Comparison of ENCODE assay signal across 29 cellular contexts in genomic region chr21:35352787-35353186, GRCh38.
"Had no signal": no experiment of that assay in that cellular context is flagged by ENCODE, and none has a peak within 500 bp of the region (broad histone marks: within the 10 kb centered on the region; RNA-seq: fewer than 3 reads in every experiment).

No MANE protein-coding gene starts in this region.

- H3K27me3 Mint-ChIP-seq: activated naive CD8-positive, alpha-beta T cell treated with anti-CD3 and anti-CD28 coated beads, Interleukin-2, amount 50 U/mL, for 24 hours had no signal

- H3K27ac ChIP-seq: breast epithelium, esophagus squamous epithelium, left ventricle myocardium inferior, pancreas, prostate gland, VCaP had no signal

- H3K4me3 ChIP-seq: breast epithelium, esophagus squamous epithelium, left ventricle myocardium inferior, pancreas, prostate gland had no signal

- H3K27ac Mint-ChIP-seq: activated CD8-positive, alpha-beta T cell treated with anti-CD3 and anti-CD28 coated beads for 36 hours; activated naive CD8-positive, alpha-beta T cell treated with anti-CD3 and anti-CD28 coated beads, Interleukin-2, amount 50 U/mL, for 24 hours; dendritic cell treated with granulocyte-macrophage colony-stimulating factor and Interleukin-4, amounts not matched to agents 40 ng/mL and 50 ng/mL, for 4 days; endodermal cell; naive thymus-derived CD4-positive, alpha-beta T cell; T-helper 2 cell treated with Interferon-gamma antibody and Interleukin-4, amounts not matched to agents 5 μg/mL and 100 μg/mL, for 36 hours; type B pancreatic cell had no signal

- H3K36me3 ChIP-seq: breast epithelium, esophagus squamous epithelium, left ventricle myocardium inferior, pancreas, prostate gland had no signal

- ATAC-seq: activated CD8-positive, alpha-beta T cell treated with anti-CD3 and anti-CD28 coated beads for 36 hours; naive thymus-derived CD4-positive, alpha-beta T cell; sciatic nerve had no signal

- H3K36me3 Mint-ChIP-seq: type B pancreatic cell had no signal

- H3K9me3 ChIP-seq: breast epithelium, esophagus squamous epithelium, left ventricle myocardium inferior, pancreas, prostate gland had no signal

- H3K4me1 ChIP-seq: breast epithelium, left ventricle myocardium inferior, pancreas, prostate gland had no signal

- H3K27me3 ChIP-seq: breast epithelium, esophagus squamous epithelium, pancreas had no signal

- FAIRE-seq: frontal cortex, islet of Langerhans, pancreas, small intestine had no signal

- H3K9me3 Mint-ChIP-seq: dendritic cell treated with granulocyte-macrophage colony-stimulating factor and Interleukin-4, amounts not matched to agents 40 ng/mL and 50 ng/mL, for 4 days; endodermal cell; type B pancreatic cell had no signal

- DNase-seq: activated CD4-positive, alpha-beta T cell treated with anti-CD3 and anti-CD28 coated beads for 4 hours; activated CD8-positive, alpha-beta T cell treated with anti-CD3 and anti-CD28 coated beads for 36 hours; activated gamma-delta T cell; activated naive CD4-positive, alpha-beta T cell treated with anti-CD3 and anti-CD28 coated beads, Interleukin-2, amount 50 U/mL, for 16 hours; activated naive CD8-positive, alpha-beta T cell treated with anti-CD3 and anti-CD28 coated beads, Interleukin-2, amount 50 U/mL, for 24 hours; activated T-cell treated with anti-CD3 and anti-CD28 coated beads, Interleukin-2, amount 50 U/mL, for 48 hours; amygdala; central memory CD4-positive, alpha-beta T cell; endodermal cell; esophagus squamous epithelium; left ventricle myocardium inferior; naive thymus-derived CD4-positive, alpha-beta T cell; pancreas; retina; small intestine; stimulated activated CD4-positive, alpha-beta T cell treated with anti-CD3 and anti-CD28 coated beads, Interleukin-1b, Interleukin-23, amount 100 ng/mL, for 48 hours; stimulated activated CD4-positive, alpha-beta T cell treated with anti-CD3 and anti-CD28 coated beads, Interleukin-4, amount 100 ng/mL, for 4 hours; stimulated activated CD8-positive, alpha-beta memory T cell treated with anti-CD3 and anti-CD28 coated beads, Interleukin-4, amount 100 ng/mL, for 48 hours; stimulated activated naive CD4-positive, alpha-beta T cell treated with Interleukin-2 at 50 U/mL for 16 hours; T-helper 1 cell had no signal

- H3K4me3 Mint-ChIP-seq: activated CD8-positive, alpha-beta T cell treated with anti-CD3 and anti-CD28 coated beads for 36 hours; activated naive CD8-positive, alpha-beta T cell treated with anti-CD3 and anti-CD28 coated beads, Interleukin-2, amount 50 U/mL, for 24 hours; dendritic cell treated with granulocyte-macrophage colony-stimulating factor and Interleukin-4, amounts not matched to agents 40 ng/mL and 50 ng/mL, for 4 days; endodermal cell; T-helper 2 cell treated with Interferon-gamma antibody and Interleukin-4, amounts not matched to agents 5 μg/mL and 100 μg/mL, for 36 hours; type B pancreatic cell had no signal
